Comparison of ENCODE assay signal across 5 cellular contexts in genomic region chr1:236786453-236786852, GRCh38.
"Had no signal": no experiment of that assay in that cellular context is flagged by ENCODE, and none has a peak within 500 bp of the region (broad histone marks: within the 10 kb centered on the region; RNA-seq: fewer than 3 reads in every experiment).

No MANE protein-coding gene starts in this region.

- H3K9me3 Mint-ChIP-seq: H9 had no signal

- ATAC-seq: GM23338 had no signal

- H3K27ac Mint-ChIP-seq: GM23338, H9 had no signal

- H3K4me2 ChIP-seq: GM23338 had no signal

- H3K4me3 ChIP-seq: GM23338 had no signal

- DNase-seq: H9, HCEC 1CT, KG1 had no signal

- H2AFZ ChIP-seq: GM23338 had no signal

- H3K4me1 Mint-ChIP-seq: GM23338, H9, IgD-negative memory B cell had no signal

- H3K36me3 Mint-ChIP-seq: IgD-negative memory B cell had no signal

- H3K4me3 Mint-ChIP-seq: GM23338, H9, IgD-negative memory B cell had no signal
